Comparison of ENCODE assay signal across 17 cellular contexts in the genomic region with DNA sequence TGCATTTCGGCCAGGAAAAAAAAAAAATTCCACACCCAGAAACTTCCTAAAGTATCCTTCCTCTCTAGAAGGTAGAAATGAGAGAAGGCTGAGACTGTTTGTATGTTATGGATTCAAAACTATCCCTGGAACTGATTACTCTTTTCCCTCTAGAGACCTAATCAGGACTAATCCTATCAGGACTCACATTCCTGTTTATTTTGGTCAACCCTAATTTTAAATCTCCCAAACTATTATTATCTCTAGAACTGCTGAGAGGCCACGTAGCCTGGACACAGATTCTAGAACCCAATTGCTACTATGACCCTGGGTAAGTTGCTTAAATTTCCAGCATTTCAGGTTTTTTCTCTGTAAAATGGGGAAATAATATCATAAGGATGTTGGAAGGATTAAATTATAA.
"Had no signal": no experiment of that assay in that cellular context is flagged by ENCODE, and none has a peak within 500 bp of the region (broad histone marks: within the 10 kb centered on the region; RNA-seq: fewer than 3 reads in every experiment).

No MANE protein-coding gene starts in this region.

- H3K4me1 ChIP-seq: foreskin keratinocyte, parathyroid adenoma, prostate gland had no signal

- H3K4me3 ChIP-seq: esophagus squamous epithelium, prostate gland, skin epidermis, stomach, thoracic aorta, transverse colon had no signal

- H3K27me3 ChIP-seq: esophagus squamous epithelium, foreskin keratinocyte, stomach, transverse colon had no signal

- H3K79me2 ChIP-seq: parathyroid adenoma had no signal

- H3K9me3 ChIP-seq: esophagus squamous epithelium, prostate gland, stomach, thoracic aorta, transverse colon had no signal

- H3K9ac ChIP-seq: parathyroid adenoma had no signal

- H3K27ac ChIP-seq: esophagus squamous epithelium, foreskin keratinocyte, parathyroid adenoma, prostate gland, skin epidermis, stomach, transverse colon had no signal

- H3K36me3 ChIP-seq: esophagus squamous epithelium, prostate gland, stomach, thoracic aorta, transverse colon had no signal

- DNase-seq: effector memory CD8-positive, alpha-beta T cell; esophagus squamous epithelium; foreskin keratinocyte; hippocampal formation; left colon; naive B cell; stimulated activated CD4-positive, alpha-beta T cell treated with anti-CD3 and anti-CD28 coated beads, Interleukin-2, amount 100 ng/mL, for 24 hours; stimulated activated CD4-positive, alpha-beta T cell treated with anti-CD3 and anti-CD28 coated beads, Interleukin-4, amount 100 ng/mL, for 4 hours; stimulated activated naive CD4-positive, alpha-beta T cell; stomach; substantia nigra; transverse colon had no signal

- H2AFZ ChIP-seq: parathyroid adenoma had no signal

- ATAC-seq: effector memory CD8-positive, alpha-beta T cell; foreskin keratinocyte; left colon; sciatic nerve had no signal
